ENCODE assay signal across 14 cellular contexts in genomic region chr7:139675127-139676110, GRCh38.
A peak's percentile ranks its signal among the peaks of the same experiment; 100 is the strongest.
DNase-seq lines count a peak whose midpoint lies in the region; ATAC-seq and TF ChIP-seq lines count a peak whose summit lies in the region.
"Had no signal": no experiment of that assay in that cellular context is flagged by ENCODE, and none has a peak within 500 bp of the region (broad histone marks: within the 10 kb centered on the region; RNA-seq: fewer than 3 reads in every experiment).

No MANE protein-coding gene starts in this region.

- H3K36me3 Mint-ChIP-seq in CD8-positive, alpha-beta T cell, result peaks cover 18% of the 10 kb centered on the region
- H3K36me3 Mint-ChIP-seq in nephron (ENCODE audit: low read depth) (peaks cover 56% of the 10 kb centered on the region), nephron progenitor cell (ENCODE audit: low read depth) (peaks cover 35% of the 10 kb centered on the region)

- ATAC-seq in CD8-positive, alpha-beta T cell, result no peak
- ATAC-seq in HG02885 (IDR thresholded peaks at IDR 0.05; ENCODE audit: poor library complexity, unreplicated experiment), result no peak
- ATAC-seq: left colon had no signal

- no peaks in the 10 kb centered on the region for H3K27me3 ChIP-seq in CD8-positive, alpha-beta T cell (ENCODE audit: insufficient read depth, low read length)
- no peaks in the 10 kb centered on the region for H3K27me3 ChIP-seq in GM23248 (replicated peaks; ENCODE audit: insufficient read depth)

- no peaks in the 10 kb centered on the region for H3K27me3 Mint-ChIP-seq in CD8-positive, alpha-beta T cell (ENCODE audit: low read depth)
- H3K27me3 Mint-ChIP-seq in nephron (ENCODE audit: low read depth) (no peaks in the 10 kb centered on the region), nephron progenitor cell (ENCODE audit: low read depth, poor library complexity) (peaks cover 6% of the 10 kb centered on the region)

- in situ Hi-C loops in GM23248 (cut with MboI), result no loop called here

- peaks cover 30% of the 10 kb centered on the region for H3F3A ChIP-seq in GM23248 (ENCODE audit: insufficient read depth)

- H3K4me2 ChIP-seq in GM23248 (ENCODE audit: unreplicated experiment), result peak overlapping the region; percentile 44

- peak overlapping the region; percentile 25 for H3K27ac Mint-ChIP-seq in CD8-positive, alpha-beta T cell
- H3K27ac Mint-ChIP-seq in nephron (peak overlapping the region; percentile 1 to 34 (median 22)), nephron progenitor cell (no peak overlapping the region)
- H3K27ac Mint-ChIP-seq: T-helper 2 cell treated with Interferon-gamma antibody and Interleukin-4, amounts not matched to agents 5 μg/mL and 100 μg/mL, for 36 hours had no signal

- no peak overlapping the region for H3K27ac ChIP-seq in CD8-positive, alpha-beta T cell (ENCODE audit: low read depth, low read length)
- 0 out of 2 replicates have a peak overlapping the region, but pooled peaks have one; percentile 24 for H3K27ac ChIP-seq in GM23248

- H3K9me2 ChIP-seq in GM23248 (ENCODE audit: insufficient read depth), result no peaks in the 10 kb centered on the region

- H3K36me3 ChIP-seq in CD8-positive, alpha-beta T cell (ENCODE audit: insufficient read depth, low read length), result no peaks in the 10 kb centered on the region
- H3K36me3 ChIP-seq in GM23248 (ENCODE audit: low read depth), result no peaks in the 10 kb centered on the region
- H3K36me3 ChIP-seq: prostate gland had no signal

- 70 to 74% methylated on average over 12 of the region's 12 CpGs for WGBS in GM23248 (ENCODE audit: low coverage in 1 of 2, low lambda C conversion rate in 2 of 2, missing lambda C conversion rate in 2 of 2), 2 experiments

- no peaks in the 10 kb centered on the region for H3K9me3 Mint-ChIP-seq in CD8-positive, alpha-beta T cell
- H3K9me3 Mint-ChIP-seq in nephron (no peaks in the 10 kb centered on the region), nephron progenitor cell (peaks cover 21% of the 10 kb centered on the region)
- H3K9me3 Mint-ChIP-seq: T-helper 2 cell treated with Interferon-gamma antibody and Interleukin-4, amounts not matched to agents 5 μg/mL and 100 μg/mL, for 36 hours had no signal

- peaks cover 36% of the 10 kb centered on the region for H3K79me2 ChIP-seq in GM23248 (ENCODE audit: insufficient read depth)

- H3K4me1 ChIP-seq in CD8-positive, alpha-beta T cell (ENCODE audit: insufficient read depth, low read length), result no peaks in the 10 kb centered on the region
- H3K4me1 ChIP-seq in GM23248 (ENCODE audit: insufficient read depth), result peaks cover 24% of the 10 kb centered on the region

- H2AFZ ChIP-seq in GM23248, result no peak overlapping the region

- no peak overlapping the region for H3K4me3 Mint-ChIP-seq in CD8-positive, alpha-beta T cell
- H3K4me3 Mint-ChIP-seq in nephron (no peak overlapping the region), nephron progenitor cell (no peak overlapping the region)
- H3K4me3 Mint-ChIP-seq: T-helper 2 cell treated with Interferon-gamma antibody and Interleukin-4, amounts not matched to agents 5 μg/mL and 100 μg/mL, for 36 hours had no signal

- CTCF ChIA-PET in CD8-positive, alpha-beta T cell (lab: Charles Lee), result interaction anchor here (2.9 kb wide), 1 partner anchor 29 kb away, joined by 9 read pairs; no protein-coding TSS in a partner anchor

- no peaks in the 10 kb centered on the region for H4K20me1 ChIP-seq in GM23248 (ENCODE audit: insufficient read depth)

- H3K9me3 ChIP-seq in CD8-positive, alpha-beta T cell (ENCODE audit: low read length), result no peaks in the 10 kb centered on the region
- no peaks in the 10 kb centered on the region for H3K9me3 ChIP-seq in GM23248 (ENCODE audit: low read depth)
- H3K9me3 ChIP-seq: prostate gland had no signal

- intact Hi-C loops in CD8-positive, alpha-beta T cell (cut with DNase I, micrococcal nuclease), result no loop called here

- TF ChIP-seq CTCF in CD8-positive, alpha-beta T cell (IDR thresholded peaks at IDR 0.05), result no peak
- no peak for TF ChIP-seq CTCF in nephron (IDR thresholded peaks at IDR 0.05; ENCODE audit: unreplicated experiment in 3 of 3)
- no peak for TF ChIP-seq CTCF in nephron progenitor cell (IDR thresholded peaks at IDR 0.05)

- POLR2A ChIA-PET in CD8-positive, alpha-beta T cell (lab: Charles Lee), result interaction anchor here (1.4 kb wide), 1 partner anchor 8 kb away, joined by 3 read pairs; no protein-coding TSS in a partner anchor

- H3K4me1 Mint-ChIP-seq in CD8-positive, alpha-beta T cell (ENCODE audit: low read depth), result peaks cover 18% of the 10 kb centered on the region
- H3K4me1 Mint-ChIP-seq in nephron, result peaks cover 22% of the 10 kb centered on the region
- H3K4me1 Mint-ChIP-seq in nephron progenitor cell, result peaks cover 27% of the 10 kb centered on the region

- no peak overlapping the region for H3K9ac ChIP-seq in GM23248

- no peak for DNase-seq in CD8-positive, alpha-beta T cell
- DNase-seq in GM23248 (peak; percentile 55), brain pericyte (ENCODE audit: low read depth, low spot score) (peak; percentile 86), nephron progenitor cell (no peak), AG08396 (ENCODE audit: low spot score) (no peak)
- DNase-seq: activated CD8-positive, alpha-beta memory T cell treated with anti-CD3 and anti-CD28 coated beads, Interleukin-2, amount 50 U/mL, for 4 hours; cerebellar nuclear complex; DMS153; left colon; NCI-H2029 had no signal

- no peak overlapping the region for H3K4me3 ChIP-seq in CD8-positive, alpha-beta T cell (ENCODE audit: low read depth, low read length)
- H3K4me3 ChIP-seq in GM23248, result no peak overlapping the region
- H3K4me3 ChIP-seq: prostate gland had no signal

Comparison
In these comparisons a context has a peak if more than half of its experiments do, and no peak if none do; other contexts are left out.
1. DNase-seq: peak in GM23248 (single experiment) and brain pericyte (single experiment); none in CD8-positive, alpha-beta T cell (0 of 7), nephron progenitor cell (single experiment) and AG08396 (single experiment).